1 cellular context compared by ENCODE assay signal in genomic region chr2:134098258-134098785, GRCh38.
TF ChIP-seq lines count a peak whose summit lies in the region.

No MANE protein-coding gene starts in this region.

TF ChIP-seq in HepG2, 621 proteins besides CTCF, POLR2A, EP300 and RAD21 (continued from another document):
- TF ChIP-seq, protein P1, sequence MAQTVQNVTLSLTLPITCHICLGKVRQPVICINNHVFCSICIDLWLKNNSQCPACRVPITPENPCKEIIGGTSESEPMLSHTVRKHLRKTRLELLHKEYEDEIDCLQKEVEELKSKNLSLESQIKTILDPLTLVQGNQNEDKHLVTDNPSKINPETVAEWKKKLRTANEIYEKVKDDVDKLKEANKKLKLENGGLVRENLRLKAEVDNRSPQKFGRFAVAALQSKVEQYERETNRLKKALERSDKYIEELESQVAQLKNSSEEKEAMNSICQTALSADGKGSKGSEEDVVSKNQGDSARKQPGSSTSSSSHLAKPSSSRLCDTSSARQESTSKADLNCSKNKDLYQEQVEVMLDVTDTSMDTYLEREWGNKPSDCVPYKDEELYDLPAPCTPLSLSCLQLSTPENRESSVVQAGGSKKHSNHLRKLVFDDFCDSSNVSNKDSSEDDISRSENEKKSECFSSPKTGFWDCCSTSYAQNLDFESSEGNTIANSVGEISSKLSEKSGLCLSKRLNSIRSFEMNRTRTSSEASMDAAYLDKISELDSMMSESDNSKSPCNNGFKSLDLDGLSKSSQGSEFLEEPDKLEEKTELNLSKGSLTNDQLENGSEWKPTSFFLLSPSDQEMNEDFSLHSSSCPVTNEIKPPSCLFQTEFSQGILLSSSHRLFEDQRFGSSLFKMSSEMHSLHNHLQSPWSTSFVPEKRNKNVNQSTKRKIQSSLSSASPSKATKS (CRISPR knock-in tag; IDR thresholded peaks at IDR 0.05) = no peak
- TF ChIP-seq ZNF570 (CRISPR knock-in tag; IDR thresholded peaks at IDR 0.05; ENCODE audit: borderline replicate concordance) = no peak
- no peak for TF ChIP-seq RBM39 (IDR thresholded peaks at IDR 0.05; ENCODE audit: low read depth, low read length, poor library complexity, severe bottlenecking)
- TF ChIP-seq PLRG1 (conservative IDR thresholded peaks at IDR 0.05) = no peak
- TF ChIP-seq TRIM22 (IDR thresholded peaks at IDR 0.05) = no peak
- TF ChIP-seq FOXA3 (CRISPR knock-in tag; IDR thresholded peaks at IDR 0.05) = no peak
- TF ChIP-seq, protein P2, sequence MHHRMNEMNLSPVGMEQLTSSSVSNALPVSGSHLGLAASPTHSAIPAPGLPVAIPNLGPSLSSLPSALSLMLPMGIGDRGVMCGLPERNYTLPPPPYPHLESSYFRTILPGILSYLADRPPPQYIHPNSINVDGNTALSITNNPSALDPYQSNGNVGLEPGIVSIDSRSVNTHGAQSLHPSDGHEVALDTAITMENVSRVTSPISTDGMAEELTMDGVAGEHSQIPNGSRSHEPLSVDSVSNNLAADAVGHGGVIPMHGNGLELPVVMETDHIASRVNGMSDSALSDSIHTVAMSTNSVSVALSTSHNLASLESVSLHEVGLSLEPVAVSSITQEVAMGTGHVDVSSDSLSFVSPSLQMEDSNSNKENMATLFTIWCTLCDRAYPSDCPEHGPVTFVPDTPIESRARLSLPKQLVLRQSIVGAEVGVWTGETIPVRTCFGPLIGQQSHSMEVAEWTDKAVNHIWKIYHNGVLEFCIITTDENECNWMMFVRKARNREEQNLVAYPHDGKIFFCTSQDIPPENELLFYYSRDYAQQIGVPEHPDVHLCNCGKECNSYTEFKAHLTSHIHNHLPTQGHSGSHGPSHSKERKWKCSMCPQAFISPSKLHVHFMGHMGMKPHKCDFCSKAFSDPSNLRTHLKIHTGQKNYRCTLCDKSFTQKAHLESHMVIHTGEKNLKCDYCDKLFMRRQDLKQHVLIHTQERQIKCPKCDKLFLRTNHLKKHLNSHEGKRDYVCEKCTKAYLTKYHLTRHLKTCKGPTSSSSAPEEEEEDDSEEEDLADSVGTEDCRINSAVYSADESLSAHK (CRISPR knock-in tag; IDR thresholded peaks at IDR 0.05; ENCODE audit: borderline replicate concordance) = no peak
